25 cellular contexts compared by ENCODE assay signal in genomic region chr7:73905360-73905759, GRCh38. TPM values are rescaled to one million over a fixed set of nuclear protein-coding genes. Genes with fewer than 3 reads are reported as not detected.
DNase-seq lines count a peak whose midpoint lies in the region; ATAC-seq and TF ChIP-seq lines count a peak whose summit lies in the region.
"Had no signal": no experiment of that assay in that cellular context is flagged by ENCODE, and none has a peak within 500 bp of the region (broad histone marks: within the 10 kb centered on the region; RNA-seq: fewer than 3 reads in every experiment).

No MANE protein-coding gene starts in this region.

- no peaks in the 10 kb centered on the region for H3K36me3 ChIP-seq in ascending aorta
- no peaks in the 10 kb centered on the region for H3K36me3 ChIP-seq in lower lobe of right lung
- H3K36me3 ChIP-seq in upper lobe of right lung = no peaks in the 10 kb centered on the region
- H3K36me3 ChIP-seq: ovary had no signal

- TF ChIP-seq CTCF in ascending aorta (IDR thresholded peaks at IDR 0.05) (no peak), lower lobe of right lung (IDR thresholded peaks at IDR 0.05) (no peak), upper lobe of right lung (IDR thresholded peaks at IDR 0.05) (no peak)

- DNase-seq in NCI-H1694 treated with DMSO at 0.1 percent for 48 hours (lab: John Stamatoyannopoulos, UW) = peak; percentile 24
- DNase-seq in NCI-H1694 (lab: John Stamatoyannopoulos, UW) = no peak
- DNase-seq in ascending aorta (ENCODE audit: low spot score in 2 of 2) = peak in 1 of 2 donors; percentile 62
- DNase-seq in lower lobe of right lung = peak; percentile 38
- DNase-seq in upper lobe of right lung = peak; percentile 61
- DNase-seq in activated naive CD4-positive, alpha-beta T cell treated with Interleukin-2 at 50 U/mL for 16 hours = no peak
- DNase-seq in NCI-H510A treated with DMSO at 0.1 percent for 48 hours (lab: John Stamatoyannopoulos, UW) = no peak
- DNase-seq: activated CD4-positive, alpha-beta T cell treated with anti-CD3 and anti-CD28 coated beads for 36 hours; activated CD8-positive, alpha-beta T cell treated with anti-CD3 and anti-CD28 coated beads, Interleukin-2, amount 10 ng/mL, durations not matched to agents 7 days and 5 days; cerebellar nuclear complex; NCI-H1105 treated with DMSO at 0.1 percent for 48 hours; NCI-H2081; retina; stimulated activated CD4-positive, alpha-beta T cell treated with anti-CD3 and anti-CD28 coated beads, Interleukin-2, amount 100 ng/mL, for 24 hours had no signal

- peak overlapping the region; percentile 97 for H3K27ac ChIP-seq in ascending aorta
- no peak overlapping the region for H3K27ac ChIP-seq in lower lobe of right lung
- no peak overlapping the region for H3K27ac ChIP-seq in upper lobe of right lung
- H3K27ac ChIP-seq: 22Rv1, ovary, SK-N-MC had no signal

- no peak for ATAC-seq in lower lobe of right lung
- ATAC-seq in upper lobe of right lung = no peak
- no peak for ATAC-seq in GM21526 (IDR thresholded peaks at IDR 0.05; ENCODE audit: low FRiP score, unreplicated experiment)
- ATAC-seq: activated CD4-positive, alpha-beta T cell treated with anti-CD3 and anti-CD28 coated beads for 36 hours; activated CD8-positive, alpha-beta T cell treated with anti-CD3 and anti-CD28 coated beads, Interleukin-2, amount 10 ng/mL, durations not matched to agents 7 days and 5 days had no signal

- intact Hi-C loops in ascending aorta (cut with DNase I) (no loop called here), lower lobe of right lung (cut with DNase I) (no loop called here), upper lobe of right lung (cut with DNase I) (no loop called here)

- H3K9me3 ChIP-seq in ascending aorta (no peaks in the 10 kb centered on the region), lower lobe of right lung (no peaks in the 10 kb centered on the region), upper lobe of right lung (no peaks in the 10 kb centered on the region)
- H3K9me3 ChIP-seq: ovary had no signal

- H3K4me3 ChIP-seq in ascending aorta (no peak overlapping the region), lower lobe of right lung (no peak overlapping the region), upper lobe of right lung (no peak overlapping the region)
- H3K4me3 ChIP-seq: ovary, SK-N-MC, smooth muscle cell had no signal

- H3K4me1 ChIP-seq in ascending aorta (peaks cover 12 to 25% of the 10 kb centered on the region in 2 donors), lower lobe of right lung (peaks cover 13% of the 10 kb centered on the region), upper lobe of right lung (peaks cover 9% of the 10 kb centered on the region)

- no peaks in the 10 kb centered on the region for H3K27me3 ChIP-seq in ascending aorta
- no peaks in the 10 kb centered on the region for H3K27me3 ChIP-seq in lower lobe of right lung (ENCODE audit: low read depth)
- no peaks in the 10 kb centered on the region for H3K27me3 ChIP-seq in upper lobe of right lung
- H3K27me3 ChIP-seq: ovary had no signal

RNA-seq across cellular contexts. Expression of gene TMEM270, which starts 44.4 kb away (rescaled TPM):
- total RNA-seq in ascending aorta (not detected), lower lobe of right lung (not detected), upper lobe of right lung (not detected)
- total RNA-seq: activated CD4-positive, alpha-beta T cell treated with anti-CD3 and anti-CD28 coated beads for 36 hours; activated CD8-positive, alpha-beta T cell treated with anti-CD3 and anti-CD28 coated beads, Interleukin-2, amount 10 ng/mL, durations not matched to agents 7 days and 5 days; glomerular endothelial cell; H4; lower leg skin; mononuclear cell; smooth muscle cell; T-helper 2 cell treated with Interferon-gamma antibody and Interleukin-4, amounts not matched to agents 100 ng/mL and 5 ng/mL, for 36 hours; ureter had no signal

Comparison
In these comparisons a context has a peak if more than half of its experiments do, and no peak if none do; other contexts are left out.
1. DNase-seq: peak in NCI-H1694 treated with DMSO at 0.1 percent for 48 hours (single experiment), lower lobe of right lung (single experiment) and upper lobe of right lung (single experiment); none in NCI-H1694 (single experiment), activated naive CD4-positive, alpha-beta T cell treated with Interleukin-2 at 50 U/mL for 16 hours (single experiment) and NCI-H510A treated with DMSO at 0.1 percent for 48 hours (single experiment).
2. H3K27ac ChIP-seq: peak in ascending aorta (2 of 2); none in lower lobe of right lung (single experiment) and upper lobe of right lung (single experiment).